Comparison of ENCODE assay signal across 8 cellular contexts in the genomic region with DNA sequence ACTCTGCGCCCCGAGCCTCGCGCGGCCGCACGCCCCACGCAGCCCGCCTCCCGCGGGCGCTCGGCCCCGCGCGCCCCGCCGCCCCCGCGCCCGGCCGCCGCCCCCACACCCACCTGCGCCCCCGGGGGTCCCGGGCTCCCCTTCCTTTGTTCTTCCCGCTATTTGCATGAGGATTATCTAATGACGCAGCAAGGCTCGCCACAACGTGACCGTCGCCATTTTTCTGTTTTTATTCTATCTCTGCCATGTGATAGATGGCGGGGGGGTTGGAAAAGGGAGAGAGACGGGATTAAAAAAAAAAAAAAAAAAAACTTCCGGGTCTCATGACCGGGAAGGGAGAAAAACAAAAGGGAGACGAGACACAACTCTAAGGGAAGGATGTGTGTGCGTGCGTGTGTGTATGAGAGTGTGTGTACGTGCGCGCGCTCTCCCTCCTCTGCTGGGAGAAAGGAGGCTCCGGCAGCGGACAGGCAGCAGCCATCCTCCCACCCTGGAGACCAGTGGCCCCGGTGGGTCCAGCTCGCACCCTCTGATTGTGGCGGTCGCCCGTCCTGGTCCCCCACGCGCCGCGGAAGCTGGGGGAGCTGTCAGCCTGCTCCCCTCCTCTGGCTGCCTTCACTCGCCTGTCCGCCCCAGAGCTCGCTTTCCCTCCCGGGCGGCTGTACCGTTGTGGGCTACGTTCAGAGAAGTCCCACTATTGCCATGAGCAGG.
A peak's percentile ranks its signal among the peaks of the same experiment; 100 is the strongest.
DNase-seq lines count a peak whose midpoint lies in the region; ATAC-seq and TF ChIP-seq lines count a peak whose summit lies in the region.

No MANE protein-coding gene starts in this region.

- peaks cover 1 to 4% of the 10 kb centered on the region in 2 donors for H3K36me3 Mint-ChIP-seq in stimulated activated naive B cell treated with anti-CD40 and anti-IgM and Interleukin-4, amounts not matched to agents 10 μg/mL and 1 μg/mL and 100 μg/mL, for 72 hours

- H3K9me2 ChIP-seq in PC-9 (ENCODE audit: insufficient read depth) = no peaks in the 10 kb centered on the region

- H3K4me2 ChIP-seq in PC-9 (peak overlapping the region; percentile 96), fibroblast of lung (ENCODE audit: extremely low read depth, insufficient read depth, low read length) (peak overlapping the region; percentile 98)

- H3F3A ChIP-seq in PC-9 (ENCODE audit: insufficient read depth, low read depth) = peaks cover 3% of the 10 kb centered on the region; the same call in 1 of the 2 replicates

- H3K9me3 ChIP-seq in PC-9 (ENCODE audit: insufficient read depth, low read depth) (no peaks in the 10 kb centered on the region), fibroblast of lung (ENCODE audit: control insufficient read depth, insufficient read depth, low read depth, low read length) (no peaks in the 10 kb centered on the region), mucosa of stomach (ENCODE audit: control insufficient read depth, low read length) (no peaks in the 10 kb centered on the region)

- H3K27ac Mint-ChIP-seq in stimulated activated naive B cell treated with anti-CD40 and anti-IgM and Interleukin-4, amounts not matched to agents 10 μg/mL and 1 μg/mL and 100 μg/mL, for 72 hours = peak overlapping the region; percentile 99

- POLR2A ChIA-PET in BJ (lab: Charles Lee) (interaction anchor here (0.6 kb wide), 1 partner anchor 1378 kb away, joined by 3 read pairs; no protein-coding TSS in a partner anchor), PC-9 (lab: Charles Lee; ENCODE audit: unreplicated experiment) (no interaction called here)

- H3K9me3 Mint-ChIP-seq in stimulated activated naive B cell treated with anti-CD40 and anti-IgM and Interleukin-4, amounts not matched to agents 10 μg/mL and 1 μg/mL and 100 μg/mL, for 72 hours = no peaks in the 10 kb centered on the region

- H3K27ac ChIP-seq in PC-9 (peak overlapping the region; percentile 36; the same call in 1 of the 2 replicates), fibroblast of lung (ENCODE audit: insufficient read depth, low read length) (peak overlapping the region; percentile 84)

- no peaks in the 10 kb centered on the region for H3K36me3 ChIP-seq in BJ (ENCODE audit: control insufficient read depth, insufficient read depth, low read length)
- no peaks in the 10 kb centered on the region for H3K36me3 ChIP-seq in PC-9 (ENCODE audit: low read depth)
- H3K36me3 ChIP-seq in fibroblast of lung (ENCODE audit: control insufficient read depth, insufficient read depth, low read length) = no peaks in the 10 kb centered on the region
- no peaks in the 10 kb centered on the region for H3K36me3 ChIP-seq in mucosa of stomach (ENCODE audit: control insufficient read depth, insufficient read depth, low read length)

- peaks cover 22 to 42% of the 10 kb centered on the region in 2 donors for H3K4me1 Mint-ChIP-seq in stimulated activated naive B cell treated with anti-CD40 and anti-IgM and Interleukin-4, amounts not matched to agents 10 μg/mL and 1 μg/mL and 100 μg/mL, for 72 hours

- BruUV-seq in PC-9 (replicated peaks; lab: Mats Ljungman, UMichigan) = TSS peak; percentile 83

- H3K4me3 ChIP-seq in BJ (ENCODE audit: low read depth, low read length) (peak overlapping the region; percentile 84), PC-9 (peak overlapping the region; percentile 79), fibroblast of lung (replicated peaks in 1 of 4; ENCODE audit: control extremely low read depth in 1 of 4, insufficient read depth in 1 of 4, low read depth in 3 of 4, low read length in 4 of 4) (peak overlapping the region; percentile 72 to 90 (median 82)), mucosa of stomach (ENCODE audit: low read length) (peak overlapping the region; percentile 36)

- H3K27me3 Mint-ChIP-seq in stimulated activated naive B cell treated with anti-CD40 and anti-IgM and Interleukin-4, amounts not matched to agents 10 μg/mL and 1 μg/mL and 100 μg/mL, for 72 hours = no peaks in the 10 kb centered on the region

- peak; percentile 45 for ATAC-seq in GM19395 (IDR thresholded peaks at IDR 0.05; ENCODE audit: unreplicated experiment)
- ATAC-seq in stimulated activated naive B cell treated with anti-CD40 and anti-IgM and Interleukin-4, amounts not matched to agents 10 μg/mL and 1 μg/mL and 100 μg/mL, for 72 hours (replicated peaks) = peak; percentile 42 to 56

- H2AFZ ChIP-seq in PC-9 (peak overlapping the region; percentile 98), fibroblast of lung (ENCODE audit: low read length) (peak overlapping the region; percentile 90)

- H4K20me1 ChIP-seq in PC-9 (ENCODE audit: insufficient read depth) (no peaks in the 10 kb centered on the region), fibroblast of lung (ENCODE audit: control insufficient read depth, extremely low read depth, insufficient read depth, low read length) (no peaks in the 10 kb centered on the region)

- H3K4me1 ChIP-seq in PC-9 (replicated peaks; ENCODE audit: insufficient read depth) = peaks cover 13% of the 10 kb centered on the region; the same call in 1 of the 2 replicates
- H3K4me1 ChIP-seq in fibroblast of lung (ENCODE audit: control insufficient read depth, extremely low read depth, insufficient read depth, low read length) = peaks cover 6% of the 10 kb centered on the region
- peaks cover 13% of the 10 kb centered on the region for H3K4me1 ChIP-seq in mucosa of stomach (ENCODE audit: control insufficient read depth, insufficient read depth, low read length)

- H3K27me3 ChIP-seq in BJ (ENCODE audit: control insufficient read depth, insufficient read depth, low read length) = peaks cover 1% of the 10 kb centered on the region; the same call in 1 of the 2 replicates
- H3K27me3 ChIP-seq in PC-9 (ENCODE audit: insufficient read depth, low read depth) = no peaks in the 10 kb centered on the region
- no peaks in the 10 kb centered on the region for H3K27me3 ChIP-seq in fibroblast of lung (ENCODE audit: control insufficient read depth, insufficient read depth, low read length)
- no peaks in the 10 kb centered on the region for H3K27me3 ChIP-seq in mucosa of stomach (ENCODE audit: control insufficient read depth, insufficient read depth, low read length)

- DNase-seq in BJ (ENCODE audit: low read depth) = no peak
- peak; percentile 62 for DNase-seq in HuH-7.5 (ENCODE audit: low spot score)
- DNase-seq in PC-9 = peak; percentile 32 to 71
- peak; percentile 19 to 27 for DNase-seq in activated T-helper 1 cell treated with anti-CD3 and anti-CD28 coated beads, Interleukin-2, amount 50 U/mL, for 16 hours (ENCODE audit: low read depth in 1 of 2, low spot score in 1 of 2)
- peak; percentile 58 to 82 for DNase-seq in fibroblast of lung (ENCODE audit: low read depth in 2 of 2)
- peak; percentile 46 for DNase-seq in stimulated activated naive B cell treated with anti-CD40 and anti-IgM and Interleukin-4, amounts not matched to agents 10 μg/mL and 1 μg/mL and 100 μg/mL, for 72 hours

- H3K9ac ChIP-seq in fibroblast of lung (ENCODE audit: insufficient read depth, low read length) = peak overlapping the region; percentile 85
- peak overlapping the region; percentile 85 for H3K9ac ChIP-seq in mucosa of stomach (ENCODE audit: low read length)

- TF ChIP-seq CTCF in BJ (IDR thresholded peaks at IDR 0.05; ENCODE audit: insufficient read depth, low read depth, low read length) (no peak), PC-9 (conservative IDR thresholded peaks at IDR 0.05) (no peak), fibroblast of lung (conservative IDR thresholded peaks at IDR 0.05 in 1 of 2, IDR thresholded peaks at IDR 0.05 in 1 of 2; ENCODE audit: low read depth in 1 of 2, low read length in 2 of 2) (no peak)

- no peaks in the 10 kb centered on the region for H3K79me2 ChIP-seq in PC-9 (ENCODE audit: low read depth)
- H3K79me2 ChIP-seq in fibroblast of lung (ENCODE audit: control insufficient read depth, insufficient read depth, low read length) = no peaks in the 10 kb centered on the region

- CTCF ChIA-PET in BJ (lab: Yijun Ruan, JAX) = interaction anchor here (0.5 kb wide), 1 partner anchor 204 kb away, joined by 4 read pairs; no protein-coding TSS in a partner anchor
- CTCF ChIA-PET in PC-9 (lab: Charles Lee) = no interaction called here

- H3K4me3 Mint-ChIP-seq in stimulated activated naive B cell treated with anti-CD40 and anti-IgM and Interleukin-4, amounts not matched to agents 10 μg/mL and 1 μg/mL and 100 μg/mL, for 72 hours = peak overlapping the region; percentile 98 to 99

- intact Hi-C loops in PC-9 (cut with micrococcal nuclease; ENCODE audit: unreplicated experiment) = loop anchor here (2.0 to 10.0 kb wide), 6 partner anchors 80 to 887 kb away; partner anchors contain the start of genes AK4 and RAVER2
